In genomic region chr4:24856586-24856985, GRCh38 we compare ENCODE assay signal across 12 cellular contexts. TPM values are rescaled to one million over a fixed set of nuclear protein-coding genes. Genes with fewer than 3 reads are reported as not detected.
DNase-seq lines count a peak whose midpoint lies in the region; ATAC-seq, FAIRE-seq and TF ChIP-seq lines count a peak whose summit lies in the region.
"Had no signal": no experiment of that assay in that cellular context is flagged by ENCODE, and none has a peak within 500 bp of the region (broad histone marks: within the 10 kb centered on the region; RNA-seq: fewer than 3 reads in every experiment).

No MANE protein-coding gene starts in this region.

- H3K23ac ChIP-seq in H1 (ENCODE audit: insufficient read length): no peak overlapping the region

- 83% methylated on average over 9 of the region's 9 CpGs; no CpG with 5 or more reads in 1 of the 2 experiments for WGBS in H1 (ENCODE audit: extremely low coverage in 1 of 2, insufficient coverage in 1 of 2, insufficient read length in 1 of 2, insufficient replicate concordance in 2 of 2, low coverage in 1 of 2, low lambda C conversion rate in 2 of 2, missing lambda C conversion rate in 1 of 2), 2 experiments

- no peak overlapping the region for H4K5ac ChIP-seq in H1 (ENCODE audit: insufficient read length, low read depth, low read length)

- no peak overlapping the region for H3K14ac ChIP-seq in H1 (ENCODE audit: insufficient read length)

- TF ChIP-seq RAD21 in H1 (IDR thresholded peaks at IDR 0.05 in 1 of 2, conservative IDR thresholded peaks at IDR 0.05 in 1 of 2; ENCODE audit: low read depth in 2 of 2, low read length in 2 of 2): no peak

- H3K23me2 ChIP-seq in H1 (ENCODE audit: low read depth, low read length): no peaks in the 10 kb centered on the region; the same call in 1 of the 2 replicates

- no peak; a peak in 1 of 4 replicates for TF ChIP-seq CTCF in H1 (IDR thresholded peaks at IDR 0.05; ENCODE audit: control extremely low read depth in 1 of 3, insufficient read depth in 1 of 3, low read depth in 1 of 3, low read length in 3 of 3)

- H2BK15ac ChIP-seq in H1 (ENCODE audit: low read length): no peak overlapping the region

- 0 out of 2 replicates have a peak overlapping the region, but pooled peaks have one; percentile 19 for H2BK20ac ChIP-seq in H1 (ENCODE audit: low read length)

- no peaks in the 10 kb centered on the region for H3K27me3 ChIP-seq in H1 (replicated peaks in 1 of 4; ENCODE audit: control insufficient read depth in 3 of 4, extremely low read depth in 1 of 4, insufficient read depth in 3 of 4, low read length in 3 of 4)
- H3K27me3 ChIP-seq: ovary had no signal

- no peak for TF ChIP-seq EP300 in H1 (IDR thresholded peaks at IDR 0.05; ENCODE audit: borderline replicate concordance in 1 of 2, low read depth in 2 of 2, low read length in 2 of 2)

- FAIRE-seq in H1 (lab: Jason Lieb, UNC): no peak
- FAIRE-seq: colon had no signal

- H2BK120ac ChIP-seq in H1 (replicated peaks; ENCODE audit: low read depth, low read length): no peak overlapping the region

- CTCF ChIA-PET in H1 (lab: Charles Lee; ENCODE audit: partially characterized antibody): interaction anchor here (0.5 to 3.6 kb wide), 4 partner anchors 10 to 87 kb away, joined by 3 to 16 read pairs (median 6); no protein-coding TSS in a partner anchor

- H2AK5ac ChIP-seq in H1 (ENCODE audit: low read depth, low read length): no peak overlapping the region

- H3K9me3 ChIP-seq in H1 (ENCODE audit: insufficient read depth in 2 of 2, low read depth in 1 of 2, low read length in 1 of 2): no peaks in the 10 kb centered on the region
- H3K9me3 ChIP-seq: ovary had no signal

- no peaks in the 10 kb centered on the region for H3K79me1 ChIP-seq in H1 (ENCODE audit: low read depth, low read length)

- no peaks in the 10 kb centered on the region for H4K20me1 ChIP-seq in H1 (replicated peaks in 1 of 2; ENCODE audit: control insufficient read depth in 1 of 2, insufficient read depth in 2 of 2, low read length in 2 of 2)

- no peak overlapping the region for H3K4me2 ChIP-seq in H1 (ENCODE audit: insufficient read depth in 1 of 2, low read depth in 2 of 2, low read length in 2 of 2)

- H2BK5ac ChIP-seq in H1 (ENCODE audit: low read depth, low read length): no peak overlapping the region

- POLR2A ChIA-PET in H1 (lab: Charles Lee; ENCODE audit: partially characterized antibody): interaction anchor here (1.1 kb wide), 1 partner anchor 10 kb away, joined by 4 read pairs; no protein-coding TSS in a partner anchor

- no peak overlapping the region for H3K27ac ChIP-seq in H1 (ENCODE audit: low read depth, low read length)
- H3K27ac ChIP-seq: ovary had no signal

- no peaks in the 10 kb centered on the region for H3K36me3 ChIP-seq in H1 (ENCODE audit: control insufficient read depth in 2 of 4, insufficient read depth in 4 of 4, low read length in 3 of 4)
- H3K36me3 ChIP-seq: ovary had no signal

- no peaks in the 10 kb centered on the region for H3K79me2 ChIP-seq in H1 (ENCODE audit: control insufficient read depth in 1 of 2, insufficient read depth in 2 of 2, low read length in 2 of 2)

- no peak overlapping the region for H4K91ac ChIP-seq in H1 (replicated peaks; ENCODE audit: insufficient read length, low read length)

- H3K4me1 ChIP-seq in H1 (replicated peaks in 1 of 4; ENCODE audit: control insufficient read depth in 3 of 4, insufficient read depth in 4 of 4, low read length in 3 of 4): no peaks in the 10 kb centered on the region

- H3K9ac ChIP-seq in H1 (replicated peaks in 1 of 4; ENCODE audit: extremely low read depth in 1 of 4, low read depth in 3 of 4, low read length in 3 of 4): no peak overlapping the region

- no peak overlapping the region for H3K18ac ChIP-seq in H1 (ENCODE audit: extremely low read depth, low read length)

- no peak overlapping the region for H3K56ac ChIP-seq in H1 (replicated peaks; ENCODE audit: insufficient read length, low read depth, low read length)

- no peak overlapping the region for H3K4me3 ChIP-seq in H1 (ENCODE audit: extremely low read depth in 1 of 4, insufficient read depth in 2 of 4, low read depth in 3 of 4, low read length in 4 of 4)
- H3K4me3 ChIP-seq: ovary had no signal

- H2AFZ ChIP-seq in H1 (ENCODE audit: low read length): no peak overlapping the region

- no peak overlapping the region for H3K4ac ChIP-seq in H1 (replicated peaks; ENCODE audit: insufficient read length, low read depth, low read length)

- no peak for TF ChIP-seq POLR2A in H1 (IDR thresholded peaks at IDR 0.05; ENCODE audit: control extremely low read depth in 1 of 2, low read depth in 2 of 2, low read length in 2 of 2)

- H4K8ac ChIP-seq in H1 (ENCODE audit: extremely low read depth, insufficient read depth, low read length): peak overlapping the region; percentile 57; the same call in 1 of the 2 replicates

- DNase-seq in Daoy (ENCODE audit: low read depth) (peak; percentile 70), H1 (ENCODE audit: low read depth in 1 of 2, low spot score in 2 of 2) (no peak), cerebellar nuclear complex (lab: John Stamatoyannopoulos, UW) (no peak), mucosa of gallbladder (ENCODE audit: low spot score) (no peak), HuH-7 (ENCODE audit: low spot score) (no peak)
- no peak for DNase-seq in activated naive CD4-positive, alpha-beta T cell treated with Interleukin-2 at 50 U/mL for 16 hours
- DNase-seq: DMS79 treated with DMSO at 0.1 percent for 48 hours, SHP77 treated with DMSO at 0.1 percent for 48 hours had no signal

- peak overlapping the region; percentile 5; the same call in 1 of the 2 replicates for H2BK12ac ChIP-seq in H1 (ENCODE audit: low read depth, low read length)

- ATAC-seq in GM21447 (IDR thresholded peaks at IDR 0.05; ENCODE audit: unreplicated experiment): peak; percentile 93
- ATAC-seq in HG03457 (IDR thresholded peaks at IDR 0.05; ENCODE audit: unreplicated experiment): peak; percentile 48

TF ChIP-seq in H1, 55 proteins besides CTCF, POLR2A, EP300 and RAD21:
- TF ChIP-seq RBBP5 (IDR thresholded peaks at IDR 0.05; ENCODE audit: borderline replicate concordance, low read depth, low read length): no peak
- no peak for TF ChIP-seq TBP (IDR thresholded peaks at IDR 0.05; ENCODE audit: low read depth, low read length)
- no peak for TF ChIP-seq ASH2L (IDR thresholded peaks at IDR 0.05; ENCODE audit: low read length)
- no peak for TF ChIP-seq NANOG (IDR thresholded peaks at IDR 0.05; ENCODE audit: insufficient read depth, low read depth, low read length, poor library complexity, severe bottlenecking)
- no peak for TF ChIP-seq SIX5 (IDR thresholded peaks at IDR 0.05; ENCODE audit: low read depth, low read length)
- TF ChIP-seq RFX5 (IDR thresholded peaks at IDR 0.05; ENCODE audit: borderline replicate concordance, low read depth, low read length): no peak
- TF ChIP-seq HDAC6 (IDR thresholded peaks at IDR 0.05; ENCODE audit: low read depth, low read length): no peak

RNA-seq across cellular contexts. Expression of gene CCDC149, which starts 56.3 kb away (rescaled TPM):
- total RNA-seq in Daoy (2014; rRNA removed; shearing (Covaris generic)): 3.6 and 11.0 TPM in 2 replicates
- 5.6 and 5.8 TPM in 2 replicates for total RNA-seq in H1 (2021; fragmentation: NEBNext Ultra II Directional; extraction: Animal tissue kit (Norgen Biotek cat#: 25700))
- 1.8 and 2.2 TPM in 2 replicates for polyA plus RNA-seq in H1 (2011; rRNA removed)
- polyA plus RNA-seq in H1 (2011; cell fraction: cytosol; rRNA removed): 4.3 TPM
- polyA plus RNA-seq in H1 (2011; cell fraction: nucleus; rRNA removed): 6.1 TPM
- polyA plus RNA-seq in H1 (2012, experiment 1 of 2): 4.0 to 5.0 TPM (median 4.6 TPM) in 4 replicates
- 0.66 TPM for polyA plus RNA-seq in H1 (2012, experiment 2 of 2)
- 2.4 TPM for polyA plus RNA-seq in H1 (2013, experiment 1 of 2)
- polyA plus RNA-seq in H1 (2013, experiment 2 of 2): 2.4 TPM
- 3.5 and 5.3 TPM in 2 replicates for polyA minus RNA-seq in H1 (2011; rRNA and poly(A)+ RNA removed)
- polyA minus RNA-seq in H1 (2011; cell fraction: cytosol; rRNA and poly(A)+ RNA removed): 4.6 TPM
- polyA minus RNA-seq in H1 (2011; cell fraction: nucleus; rRNA and poly(A)+ RNA removed): 8.3 TPM
- total RNA-seq in mucosa of gallbladder: 24.2 TPM
